ENCODE assay signal across 17 cellular contexts in genomic region chr22:20404881-20405280, GRCh38. TPM values are rescaled to one million over a fixed set of nuclear protein-coding genes. Genes with fewer than 3 reads are reported as not detected.
DNase-seq lines count a peak whose midpoint lies in the region; ATAC-seq, FAIRE-seq and TF ChIP-seq lines count a peak whose summit lies in the region.
"Had no signal": no experiment of that assay in that cellular context is flagged by ENCODE, and none has a peak within 500 bp of the region (broad histone marks: within the 10 kb centered on the region; RNA-seq: fewer than 3 reads in every experiment).

No MANE protein-coding gene starts in this region.

- H3K9me3 ChIP-seq in Karpas-422 (ENCODE audit: low read length), result no peaks in the 10 kb centered on the region

- intact Hi-C loops in natural killer cell (cut with micrococcal nuclease), result no loop called here

- H3K4me3 Mint-ChIP-seq in natural killer cell, result peak overlapping the region; percentile 13
- H3K4me3 Mint-ChIP-seq in natural killer cell treated with Interleukin-12 subunit alpha and Interleukin-12 subunit beta and Interleukin-15 and Interleukin-18, amount 100 ng/mL, for 72 hours, result no peak overlapping the region
- H3K4me3 Mint-ChIP-seq in central memory CD8-positive, alpha-beta T cell, result no peak overlapping the region
- H3K4me3 Mint-ChIP-seq: CD4-positive, alpha-beta T cell had no signal

- no peak overlapping the region for H3K9ac ChIP-seq in Karpas-422 (ENCODE audit: low read length)

- no peaks in the 10 kb centered on the region for H4K20me1 ChIP-seq in Karpas-422 (ENCODE audit: insufficient read depth, low read depth, low read length)

- FAIRE-seq in GM19239 (lab: Jason Lieb, UNC), result no peak
- FAIRE-seq: GM12891, H1 had no signal

- TF ChIP-seq CTCF in natural killer cell (IDR thresholded peaks at IDR 0.05), result no peak

- no peak for DNase-seq in natural killer cell
- no peak for DNase-seq in natural killer cell treated with Interleukin-12 subunit alpha and Interleukin-12 subunit beta and Interleukin-15 and Interleukin-18, amount 100 ng/mL, for 72 hours (ENCODE audit: low spot score)
- no peak for DNase-seq in central memory CD8-positive, alpha-beta T cell (ENCODE audit: low spot score in 2 of 2)
- peak; percentile 59 for DNase-seq in mesenteric fat pad (ENCODE audit: low spot score)
- DNase-seq in central memory CD4-positive, alpha-beta T cell, result no peak
- DNase-seq in GM19239 (ENCODE audit: insufficient read length, low spot score), result no peak
- no peak for DNase-seq in Karpas-422
- DNase-seq: 8988T; C1 segment of cervical spinal cord; Calu3; CD4-positive, alpha-beta T cell; DMS79 had no signal

- no peaks in the 10 kb centered on the region for H3K27me3 ChIP-seq in Karpas-422 (ENCODE audit: low read length)

- no peaks in the 10 kb centered on the region for H3K79me2 ChIP-seq in Karpas-422 (ENCODE audit: low read length)

- H3K27ac ChIP-seq in Karpas-422 (ENCODE audit: low read length), result no peak overlapping the region

- H3K9me3 Mint-ChIP-seq in natural killer cell, result peaks cover 0 to 4% of the 10 kb centered on the region in 2 donors
- H3K9me3 Mint-ChIP-seq in natural killer cell treated with Interleukin-12 subunit alpha and Interleukin-12 subunit beta and Interleukin-15 and Interleukin-18, amount 100 ng/mL, for 72 hours, result no peaks in the 10 kb centered on the region
- peaks cover 6% of the 10 kb centered on the region for H3K9me3 Mint-ChIP-seq in central memory CD8-positive, alpha-beta T cell
- H3K9me3 Mint-ChIP-seq: CD4-positive, alpha-beta T cell; IgD-negative memory B cell had no signal

- no peak overlapping the region for H3K4me3 ChIP-seq in Karpas-422 (ENCODE audit: low read length)

- no peak overlapping the region for H3K4me2 ChIP-seq in Karpas-422 (ENCODE audit: low read depth, low read length, poor library complexity, severe bottlenecking)

- H2AFZ ChIP-seq in Karpas-422 (ENCODE audit: low read length), result no peak overlapping the region

- no peaks in the 10 kb centered on the region for H3K36me3 ChIP-seq in Karpas-422 (ENCODE audit: insufficient read depth, low read length)

- H3K4me1 ChIP-seq in Karpas-422 (ENCODE audit: low read length), result peaks cover 2% of the 10 kb centered on the region; the same call in 1 of the 2 replicates

- no peaks in the 10 kb centered on the region for H3K9me2 ChIP-seq in Karpas-422 (replicated peaks; ENCODE audit: insufficient read depth, low read length)

- H3K4me1 Mint-ChIP-seq in natural killer cell, result peaks cover 15 to 17% of the 10 kb centered on the region in 2 donors
- peaks cover 17 to 18% of the 10 kb centered on the region in 2 donors for H3K4me1 Mint-ChIP-seq in natural killer cell treated with Interleukin-12 subunit alpha and Interleukin-12 subunit beta and Interleukin-15 and Interleukin-18, amount 100 ng/mL, for 72 hours (ENCODE audit: low read depth in 2 of 2)
- peaks cover 22% of the 10 kb centered on the region for H3K4me1 Mint-ChIP-seq in central memory CD8-positive, alpha-beta T cell

- no peak overlapping the region for H3K27ac Mint-ChIP-seq in natural killer cell
- no peak overlapping the region for H3K27ac Mint-ChIP-seq in natural killer cell treated with Interleukin-12 subunit alpha and Interleukin-12 subunit beta and Interleukin-15 and Interleukin-18, amount 100 ng/mL, for 72 hours
- peak overlapping the region; percentile 95 for H3K27ac Mint-ChIP-seq in central memory CD8-positive, alpha-beta T cell (ENCODE audit: low read depth)
- H3K27ac Mint-ChIP-seq: CD4-positive, alpha-beta T cell; IgD-negative memory B cell had no signal

- ATAC-seq in natural killer cell (no peak), GM18858 (IDR thresholded peaks at IDR 0.05; ENCODE audit: unreplicated experiment) (no peak)
- ATAC-seq in natural killer cell treated with Interleukin-12 subunit alpha and Interleukin-12 subunit beta and Interleukin-15 and Interleukin-18, amount 100 ng/mL, for 72 hours, result no peak
- no peak for ATAC-seq in central memory CD8-positive, alpha-beta T cell (replicated peaks; ENCODE audit: extremely low read depth, poor library complexity, severe bottlenecking)
- ATAC-seq: HCT116 had no signal

- no peaks in the 10 kb centered on the region for H3K27me3 Mint-ChIP-seq in natural killer cell (ENCODE audit: low read depth in 2 of 2)
- H3K27me3 Mint-ChIP-seq in natural killer cell treated with Interleukin-12 subunit alpha and Interleukin-12 subunit beta and Interleukin-15 and Interleukin-18, amount 100 ng/mL, for 72 hours, result no peaks in the 10 kb centered on the region
- no peaks in the 10 kb centered on the region for H3K27me3 Mint-ChIP-seq in central memory CD8-positive, alpha-beta T cell
- H3K27me3 Mint-ChIP-seq: CD4-positive, alpha-beta T cell; IgD-negative memory B cell had no signal

- H3K36me3 Mint-ChIP-seq in natural killer cell, result no peaks in the 10 kb centered on the region
- H3K36me3 Mint-ChIP-seq in natural killer cell treated with Interleukin-12 subunit alpha and Interleukin-12 subunit beta and Interleukin-15 and Interleukin-18, amount 100 ng/mL, for 72 hours, result no peaks in the 10 kb centered on the region
- peaks cover 15% of the 10 kb centered on the region for H3K36me3 Mint-ChIP-seq in central memory CD8-positive, alpha-beta T cell (ENCODE audit: insufficient read depth)

RNA-seq across cellular contexts. Expression of gene ZNF74, which starts 10.9 kb away (rescaled TPM):
- 10 to 100 TPM in 2 of 3 donors, 1 to 10 TPM in 1; 7.7 to 18.2 (median 10.4) TPM for total RNA-seq in natural killer cell
- total RNA-seq in natural killer cell treated with Interleukin-12 subunit alpha and Interleukin-12 subunit beta and Interleukin-15 and Interleukin-18, amount 100 ng/mL, for 72 hours, result 10 to 100 TPM in 1 of 2 donors, 1 to 10 TPM in 1; 3.7 to 11.9 TPM
- 5.2 TPM for total RNA-seq in mesenteric fat pad
- not detected in 2 replicates for total RNA-seq in Karpas-422 (2014; rRNA removed; shearing (Covaris generic); ENCODE audit: low replicate concordance)

RNA-seq across cellular contexts. Expression of gene SCARF2, which starts 32.7 kb away (rescaled TPM):
- total RNA-seq in natural killer cell (1 to 10 TPM; 1.8 to 3.5 (median 2.9) TPM), mesenteric fat pad (21.1 TPM)
- under 1 TPM in 1 of 2 donors, not detected in 1; 0.48 TPM for total RNA-seq in natural killer cell treated with Interleukin-12 subunit alpha and Interleukin-12 subunit beta and Interleukin-15 and Interleukin-18, amount 100 ng/mL, for 72 hours
- total RNA-seq in Karpas-422 (2014; rRNA removed; shearing (Covaris generic); ENCODE audit: low replicate concordance), result 0.67 and 2.2 TPM in 2 replicates
